Comparison of ENCODE assay signal across 10 cellular contexts in the genomic region with DNA sequence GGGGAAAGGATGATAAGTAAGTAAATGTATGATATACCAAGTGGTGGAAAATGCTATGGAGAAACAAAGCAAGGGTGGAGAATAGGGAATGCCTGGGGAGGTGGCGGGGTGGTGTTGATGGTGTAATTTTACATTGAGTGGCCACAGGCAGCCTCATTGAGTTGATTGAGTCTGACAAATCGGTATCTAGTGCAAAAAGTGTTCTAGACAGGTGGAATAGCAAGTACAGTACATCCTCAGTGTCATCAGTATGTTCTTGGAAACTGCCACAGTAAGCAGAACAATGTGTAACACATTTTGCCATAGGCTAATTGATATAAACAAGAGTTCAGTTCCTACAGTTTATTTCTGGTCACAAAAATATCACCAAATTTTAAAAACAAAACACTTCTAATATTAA. TPM values are rescaled to one million over a fixed set of nuclear protein-coding genes. Genes with fewer than 3 reads are reported as not detected.
DNase-seq lines count a peak whose midpoint lies in the region; ATAC-seq, FAIRE-seq and TF ChIP-seq lines count a peak whose summit lies in the region.
"Had no signal": no experiment of that assay in that cellular context is flagged by ENCODE, and none has a peak within 500 bp of the region (broad histone marks: within the 10 kb centered on the region; RNA-seq: fewer than 3 reads in every experiment).

No MANE protein-coding gene starts in this region.

- no peak overlapping the region for H2BK12ac ChIP-seq in H1 (ENCODE audit: low read depth, low read length)

- peaks cover 13% of the 10 kb centered on the region for H3K36me3 Mint-ChIP-seq in activated naive CD4-positive, alpha-beta T cell treated with anti-CD3 and anti-CD28 coated beads for 36 hours (ENCODE audit: low read depth)
- H3K36me3 Mint-ChIP-seq in GM23338 (ENCODE audit: low read depth), result peaks cover 90% of the 10 kb centered on the region

- H3K23ac ChIP-seq in H1 (ENCODE audit: insufficient read length), result no peak overlapping the region

- peak in 1 of 2 experiments; percentile 45; a peak in 1 of 3 replicates for TF ChIP-seq POLR2A in H1 (IDR thresholded peaks at IDR 0.05; ENCODE audit: control extremely low read depth in 1 of 2, low read depth in 2 of 2, low read length in 2 of 2)

- H3K4ac ChIP-seq in H1 (replicated peaks; ENCODE audit: insufficient read length, low read depth, low read length), result no peak overlapping the region

- POLR2A ChIA-PET in H1 (lab: Charles Lee; ENCODE audit: partially characterized antibody), result no interaction called here

- no peak for FAIRE-seq in H1 (lab: Jason Lieb, UNC)
- FAIRE-seq: D721Med had no signal

- H3K4me3 ChIP-seq in GM23338 (no peak overlapping the region), H1 (ENCODE audit: extremely low read depth in 1 of 4, insufficient read depth in 2 of 4, low read depth in 3 of 4, low read length in 4 of 4) (no peak overlapping the region), psoas muscle (no peak overlapping the region)

- no peak overlapping the region for H3K56ac ChIP-seq in H1 (replicated peaks; ENCODE audit: insufficient read length, low read depth, low read length)

- no peak overlapping the region for H2AFZ ChIP-seq in GM23338
- no peak overlapping the region for H2AFZ ChIP-seq in H1 (ENCODE audit: low read length)

- no peak overlapping the region for H2BK15ac ChIP-seq in H1 (ENCODE audit: low read length)

- H3K14ac ChIP-seq in H1 (ENCODE audit: insufficient read length), result no peak overlapping the region

- H4K20me1 ChIP-seq in GM23338 (replicated peaks; ENCODE audit: insufficient read depth), result peaks cover 23% of the 10 kb centered on the region
- peaks cover 2 to 9% of the 10 kb centered on the region in 2 experiments for H4K20me1 ChIP-seq in H1 (replicated peaks in 1 of 2; ENCODE audit: control insufficient read depth in 1 of 2, insufficient read depth in 2 of 2, low read length in 2 of 2)

- H3K36me3 ChIP-seq in GM23338 (ENCODE audit: insufficient read depth) (peaks cover 84% of the 10 kb centered on the region), H1 (ENCODE audit: control insufficient read depth in 2 of 4, insufficient read depth in 4 of 4, low read length in 3 of 4) (peaks cover 36 to 100% (median 83%) of the 10 kb centered on the region in 4 experiments), psoas muscle (ENCODE audit: insufficient read depth in 1 of 2, low read depth in 1 of 2) (peaks cover 5 to 96% of the 10 kb centered on the region in 2 donors)

- no peak overlapping the region for H4K5ac ChIP-seq in H1 (ENCODE audit: insufficient read length, low read depth, low read length)

- CTCF ChIA-PET in activated naive CD4-positive, alpha-beta T cell treated with anti-CD3 and anti-CD28 coated beads for 36 hours (lab: Charles Lee), result interaction anchor here (0.6 to 1.0 kb wide), 5 partner anchors 22 to 198 kb away, joined by 3 to 4 read pairs (median 3); no protein-coding TSS in a partner anchor
- CTCF ChIA-PET in H1 (lab: Charles Lee; ENCODE audit: partially characterized antibody), result interaction anchor here (0.7 kb wide), 1 partner anchor 21 kb away, joined by 3 read pairs; no protein-coding TSS in a partner anchor

- no peak for DNase-seq in activated naive CD4-positive, alpha-beta T cell treated with anti-CD3 and anti-CD28 coated beads for 36 hours
- no peak for DNase-seq in activated naive CD4-positive, alpha-beta T cell treated with Interleukin-2 at 50 U/mL for 16 hours
- DNase-seq in GM23338 (ENCODE audit: low spot score) (no peak), H1 (ENCODE audit: low read depth in 1 of 2, low spot score in 2 of 2) (no peak), psoas muscle (no peak), KBM-7 (no peak), COR-L47 (lab: John Stamatoyannopoulos, UW) (no peak)

- no peak overlapping the region for H2BK20ac ChIP-seq in H1 (ENCODE audit: low read length)

- intact Hi-C loops in activated naive CD4-positive, alpha-beta T cell treated with anti-CD3 and anti-CD28 coated beads for 36 hours (cut with micrococcal nuclease), result loop anchor here (1.0 to 2.0 kb wide), 3 partner anchors 189 to 299 kb away; a partner anchor contains a TSS
- intact Hi-C loops in psoas muscle (cut with DNase I), result loop anchor here (2.0 to 10.0 kb wide), 3 partner anchors 46 to 195 kb away; a partner anchor contains a TSS

- H3K27me3 Mint-ChIP-seq in activated naive CD4-positive, alpha-beta T cell treated with anti-CD3 and anti-CD28 coated beads for 36 hours (ENCODE audit: low read depth), result no peaks in the 10 kb centered on the region
- peaks cover 4% of the 10 kb centered on the region for H3K27me3 Mint-ChIP-seq in GM23338 (ENCODE audit: insufficient read depth, low read depth, poor library complexity)

- ATAC-seq in GM23338, result no peak
- peak; percentile 37 to 91 (median 90) for ATAC-seq in psoas muscle
- no peak for ATAC-seq in GM18498 (IDR thresholded peaks at IDR 0.05; ENCODE audit: unreplicated experiment)

- H3K18ac ChIP-seq in H1 (ENCODE audit: extremely low read depth, low read length), result no peak overlapping the region

- no peaks in the 10 kb centered on the region for H3K79me1 ChIP-seq in H1 (ENCODE audit: low read depth, low read length)

- H3K4me3 Mint-ChIP-seq in activated naive CD4-positive, alpha-beta T cell treated with anti-CD3 and anti-CD28 coated beads for 36 hours, result no peak overlapping the region
- no peak overlapping the region for H3K4me3 Mint-ChIP-seq in GM23338
- H3K4me3 Mint-ChIP-seq: CD14-positive monocyte had no signal

- H3K79me2 ChIP-seq in GM23338 (replicated peaks; ENCODE audit: insufficient read depth) (peaks cover 6% of the 10 kb centered on the region; the same call in 1 of the 2 replicates), H1 (ENCODE audit: control insufficient read depth in 1 of 2, insufficient read depth in 2 of 2, low read length in 2 of 2) (peaks cover 0 to 12% of the 10 kb centered on the region in 2 experiments; a peak in 2 of 4 replicates)

- H3K9me3 ChIP-seq in H1 (ENCODE audit: insufficient read depth in 2 of 2, low read depth in 1 of 2, low read length in 1 of 2), result no peaks in the 10 kb centered on the region
- no peaks in the 10 kb centered on the region for H3K9me3 ChIP-seq in psoas muscle

- no peak overlapping the region for H4K91ac ChIP-seq in H1 (replicated peaks; ENCODE audit: insufficient read length, low read length)

- peak overlapping the region; percentile 6 for H3K27ac Mint-ChIP-seq in activated naive CD4-positive, alpha-beta T cell treated with anti-CD3 and anti-CD28 coated beads for 36 hours
- no peak overlapping the region for H3K27ac Mint-ChIP-seq in GM23338

- 86% methylated on average over 2 of the region's 2 CpGs; no CpG with 5 or more reads in 1 of the 2 experiments for WGBS in H1 (ENCODE audit: extremely low coverage in 1 of 2, insufficient coverage in 1 of 2, insufficient read length in 1 of 2, insufficient replicate concordance in 2 of 2, low coverage in 1 of 2, low lambda C conversion rate in 2 of 2, missing lambda C conversion rate in 1 of 2), 2 experiments
- WGBS in psoas muscle, 3 donors, result 40 to 53% (median 43%) methylated on average over 2 of the region's 2 CpGs

- no peak for TF ChIP-seq RAD21 in H1 (IDR thresholded peaks at IDR 0.05 in 1 of 2, conservative IDR thresholded peaks at IDR 0.05 in 1 of 2; ENCODE audit: low read depth in 2 of 2, low read length in 2 of 2)

- TF ChIP-seq EP300 in H1 (IDR thresholded peaks at IDR 0.05; ENCODE audit: borderline replicate concordance in 1 of 2, low read depth in 2 of 2, low read length in 2 of 2), result no peak

- no peak for TF ChIP-seq CTCF in GM23338 (conservative IDR thresholded peaks at IDR 0.05; ENCODE audit: low read depth in 2 of 2)
- no peak for TF ChIP-seq CTCF in H1 (IDR thresholded peaks at IDR 0.05; ENCODE audit: control extremely low read depth in 1 of 3, insufficient read depth in 1 of 3, low read depth in 1 of 3, low read length in 3 of 3)
- TF ChIP-seq CTCF in psoas muscle (IDR thresholded peaks at IDR 0.05), result no peak

- H3K9ac ChIP-seq in H1 (replicated peaks in 1 of 4; ENCODE audit: extremely low read depth in 1 of 4, low read depth in 3 of 4, low read length in 3 of 4), result no peak overlapping the region

- H3K27ac ChIP-seq in GM23338 (ENCODE audit: low read depth), result peak overlapping the region; percentile 67
- no peak overlapping the region for H3K27ac ChIP-seq in H1 (ENCODE audit: low read depth, low read length)
- peak overlapping the region; percentile 66 for H3K27ac ChIP-seq in psoas muscle

- peaks cover 12% of the 10 kb centered on the region for H3K4me1 Mint-ChIP-seq in activated naive CD4-positive, alpha-beta T cell treated with anti-CD3 and anti-CD28 coated beads for 36 hours (ENCODE audit: low read depth)
- H3K4me1 Mint-ChIP-seq in GM23338, result peaks cover 29% of the 10 kb centered on the region; the same call in 2 of the 3 replicates
- H3K4me1 Mint-ChIP-seq: CD14-positive monocyte had no signal

- in situ Hi-C loops in KBM-7 (cut with MboI; ENCODE audit: low pct_unique_long_range_greater_than_20kb, low sequenced_read_pairs), result no loop called here

- no peak overlapping the region for H2BK5ac ChIP-seq in H1 (ENCODE audit: low read depth, low read length)

- no peak overlapping the region for H2BK120ac ChIP-seq in H1 (replicated peaks; ENCODE audit: low read depth, low read length)

- H3K27me3 ChIP-seq in GM23338 (ENCODE audit: insufficient read depth), result no peaks in the 10 kb centered on the region
- no peaks in the 10 kb centered on the region for H3K27me3 ChIP-seq in H1 (replicated peaks in 1 of 4; ENCODE audit: control insufficient read depth in 3 of 4, extremely low read depth in 1 of 4, insufficient read depth in 3 of 4, low read length in 3 of 4)
- H3K27me3 ChIP-seq in psoas muscle (ENCODE audit: insufficient read depth in 3 of 3, low read length in 2 of 3), result no peaks in the 10 kb centered on the region

- H3K9me2 ChIP-seq in GM23338 (ENCODE audit: insufficient read depth), result no peaks in the 10 kb centered on the region

- no peaks in the 10 kb centered on the region for H3K9me3 Mint-ChIP-seq in activated naive CD4-positive, alpha-beta T cell treated with anti-CD3 and anti-CD28 coated beads for 36 hours
- no peaks in the 10 kb centered on the region for H3K9me3 Mint-ChIP-seq in GM23338
- H3K9me3 Mint-ChIP-seq: CD14-positive monocyte had no signal

- no peaks in the 10 kb centered on the region for H3K23me2 ChIP-seq in H1 (ENCODE audit: low read depth, low read length)

- no peak overlapping the region for H4K8ac ChIP-seq in H1 (ENCODE audit: extremely low read depth, insufficient read depth, low read length)

- no peak overlapping the region for H3K4me2 ChIP-seq in GM23338
- no peak overlapping the region for H3K4me2 ChIP-seq in H1 (ENCODE audit: insufficient read depth in 1 of 2, low read depth in 2 of 2, low read length in 2 of 2)

- H3K4me1 ChIP-seq in GM23338 (ENCODE audit: insufficient read depth), result peaks cover 3% of the 10 kb centered on the region; the same call in 1 of the 2 replicates
- H3K4me1 ChIP-seq in H1 (replicated peaks in 1 of 4; ENCODE audit: control insufficient read depth in 3 of 4, insufficient read depth in 4 of 4, low read length in 3 of 4), result peaks cover 0 to 3% (median 0%) of the 10 kb centered on the region in 4 experiments; a peak in 3 of 7 replicates
- H3K4me1 ChIP-seq in psoas muscle, result peaks cover 36% of the 10 kb centered on the region

- H2AK5ac ChIP-seq in H1 (ENCODE audit: low read depth, low read length), result no peak overlapping the region

- H3F3A ChIP-seq in GM23338 (replicated peaks; ENCODE audit: low read depth), result peaks cover 23% of the 10 kb centered on the region; the same call in 1 of the 2 replicates

RNA-seq across cellular contexts. Expression of a gene that starts 46.4 kb away (rescaled TPM):
- total RNA-seq in activated naive CD4-positive, alpha-beta T cell treated with anti-CD3 and anti-CD28 coated beads for 36 hours, result 10 to 100 TPM; 82.2 to 93.1 TPM
- 742 and 744 TPM in 2 replicates for total RNA-seq in GM23338 (2014; rRNA removed; shearing (Covaris generic))
- polyA plus RNA-seq in GM23338 (2016; fragmentation: Nextera tagmentation; extraction: Ambion mirVana), result 906 and 943 TPM in 2 replicates
- total RNA-seq in H1 (2021; fragmentation: NEBNext Ultra II Directional; extraction: Animal tissue kit (Norgen Biotek cat#: 25700)), result 925 and 956 TPM in 2 replicates
- polyA plus RNA-seq in H1 (2011; rRNA removed), result 130 and 278 TPM in 2 replicates
- polyA plus RNA-seq in H1 (2011; cell fraction: cytosol; rRNA removed), result 376 TPM
- 74.2 TPM for polyA plus RNA-seq in H1 (2011; cell fraction: nucleus; rRNA removed)
- polyA plus RNA-seq in H1 (2012, experiment 1 of 2), result 531 to 1,061 TPM (median 542 TPM) in 4 replicates
- 80.5 TPM for polyA plus RNA-seq in H1 (2012, experiment 2 of 2)
- polyA plus RNA-seq in H1 (2013, experiment 1 of 2), result 627 TPM
- 641 TPM for polyA plus RNA-seq in H1 (2013, experiment 2 of 2)
- 191 and 331 TPM in 2 replicates for polyA minus RNA-seq in H1 (2011; rRNA and poly(A)+ RNA removed)
- 336 TPM for polyA minus RNA-seq in H1 (2011; cell fraction: cytosol; rRNA and poly(A)+ RNA removed)
- polyA minus RNA-seq in H1 (2011; cell fraction: nucleus; rRNA and poly(A)+ RNA removed), result 322 TPM
- 100 to 1,000 TPM; 402 to 903 (median 596) TPM for total RNA-seq in psoas muscle
- 100 to 1,000 TPM; 391 to 656 (median 520) TPM for polyA plus RNA-seq in psoas muscle

Comparison
In these comparisons a context has a peak if more than half of its experiments do, and no peak if none do; other contexts are left out.
1. ATAC-seq: peak in psoas muscle (4 of 4); none in GM23338 (single experiment) and GM18498 (single experiment).